ENCODE assay signal across 1 cellular context in the genomic region with DNA sequence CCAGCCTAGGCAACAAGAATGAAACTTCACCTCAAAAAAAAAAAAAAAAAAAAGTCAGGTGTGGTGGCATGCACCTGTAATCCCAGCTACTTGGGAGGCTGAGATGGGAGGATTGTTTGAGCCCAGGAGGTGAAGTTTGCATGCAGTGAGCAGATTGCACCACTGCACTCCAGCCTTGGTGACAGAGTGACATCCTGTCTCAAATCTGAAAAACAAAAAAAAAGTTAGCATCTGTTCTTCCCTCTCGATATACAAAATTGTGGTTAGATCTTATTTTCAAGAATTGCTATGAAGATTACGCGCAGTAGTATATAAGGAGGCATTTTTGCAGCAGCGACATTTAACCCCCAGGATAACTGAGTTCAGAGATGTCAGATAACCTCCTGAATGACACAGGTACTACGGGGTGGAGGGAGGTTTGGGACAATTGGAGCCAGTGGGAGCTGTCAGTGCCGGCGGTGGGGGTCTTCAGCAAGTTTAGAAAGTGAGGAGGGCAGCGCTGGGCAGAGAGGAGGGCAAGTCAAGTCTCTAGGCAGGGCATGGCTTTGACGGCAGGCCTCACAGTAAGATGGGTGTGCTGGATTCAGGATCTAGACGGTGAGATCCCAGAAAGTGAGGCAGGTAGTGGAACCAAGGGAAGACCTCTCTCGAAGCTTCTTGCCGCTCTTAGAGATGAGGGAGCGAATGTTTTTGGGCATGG.
A peak's percentile ranks its signal among the peaks of the same experiment; 100 is the strongest.
TF ChIP-seq lines count a peak whose summit lies in the region.

No MANE protein-coding gene starts in this region.

TF ChIP-seq in HepG2, 621 proteins besides CTCF, POLR2A, EP300 and RAD21:
- peak; percentile 57; the same call in 1 of the 2 replicates for TF ChIP-seq ZNF605 (CRISPR knock-in tag; IDR thresholded peaks at IDR 0.05)
- no peak for TF ChIP-seq SRY (CRISPR knock-in tag; IDR thresholded peaks at IDR 0.05)
- TF ChIP-seq ARHGAP35 (CRISPR knock-in tag; IDR thresholded peaks at IDR 0.05; ENCODE audit: borderline replicate concordance): 0 out of 2 replicates have a peak, but pooled peaks have one; percentile 57
- no peak for TF ChIP-seq ZNF367 (CRISPR knock-in tag; IDR thresholded peaks at IDR 0.05; ENCODE audit: borderline replicate concordance)
- TF ChIP-seq ARID3A (IDR thresholded peaks at IDR 0.05; ENCODE audit: low read depth, low read length): no peak
- no peak for TF ChIP-seq DNMT1 (CRISPR knock-in tag; IDR thresholded peaks at IDR 0.05)
- peak; percentile 29; the same call in 1 of the 2 replicates for TF ChIP-seq TAF1 (CRISPR knock-in tag; IDR thresholded peaks at IDR 0.05)
- TF ChIP-seq DNMT3B (CRISPR knock-in tag; conservative IDR thresholded peaks at IDR 0.05): no peak
TF ChIP-seq in HepG2: peak in this region for 3.
